In genomic region chr7:66929170-66929569, GRCh38 we compare ENCODE assay signal across 25 cellular contexts.
"Had no signal": no experiment of that assay in that cellular context is flagged by ENCODE, and none has a peak within 500 bp of the region (broad histone marks: within the 10 kb centered on the region; RNA-seq: fewer than 3 reads in every experiment).

No MANE protein-coding gene starts in this region.

- H3K9ac ChIP-seq: KMS-11 had no signal

- H3K27ac Mint-ChIP-seq: activated B cell treated with CpG ODN at 0.5 μM for 24 hours; activated CD4-positive, alpha-beta T cell treated with anti-CD3 and anti-CD28 coated beads, Interleukin-2, amount 10 ng/mL, durations not matched to agents 24 days and 14 days; activated CD8-positive, alpha-beta memory T cell treated with anti-CD3 and anti-CD28 coated beads, Interleukin-2, amount 10 ng/mL, durations not matched to agents 7 days and 5 days; activated naive CD4-positive, alpha-beta T cell treated with anti-CD3 and anti-CD28 coated beads, Interleukin-2, amount 50 U/mL, for 24 hours; activated T-helper 1 cell treated with anti-CD3 and anti-CD28 coated beads, Interleukin-12 subunit alpha, Interleukin-12 subunit beta, Interleukin-2, Interleukin-4 antibody, amounts not matched to agents 30 ng/mL and 10 ng/mL and 1 ng/mL, durations not matched to agents 14 hours and 24 hours and 36 hours; T-helper 1 cell treated with Interleukin-12 subunit alpha and Interleukin-12 subunit beta and Interleukin-4 antibody, amounts not matched to agents 30 μg/mL and 1 μg/mL, for 36 hours had no signal

- DNase-seq: activated B cell treated with CpG ODN at 0.5 μM for 24 hours; activated CD4-positive, alpha-beta T cell treated with anti-CD3 and anti-CD28 coated beads for 1 hour; activated CD4-positive, alpha-beta T cell treated with anti-CD3 and anti-CD28 coated beads, Interleukin-2, amount 10 ng/mL, durations not matched to agents 24 days and 14 days; activated CD4-positive, alpha-beta T cell treated with anti-CD3 and anti-CD28 coated beads, Interleukin-2, amount 50 U/mL, for 48 hours; activated CD8-positive, alpha-beta memory T cell treated with anti-CD3 and anti-CD28 coated beads, Interleukin-2, amount 10 ng/mL, durations not matched to agents 7 days and 5 days; activated effector memory CD4-positive, alpha-beta T cell treated with Interleukin-2 at 50 U/mL for 16 hours; activated naive CD4-positive, alpha-beta T cell; activated T-cell treated with anti-CD3 and anti-CD28 coated beads, Interleukin-2, amount 50 U/mL, for 24 hours; brain microvascular endothelial cell; NCI-H1105; NCI-H1436; NCI-H1694 treated with DMSO at 0.1 percent for 48 hours; NCI-H2081; NCI-H510A treated with DMSO at 0.1 percent for 48 hours; NCI-H69; Peyer's patch; Right ventricle myocardium superior; SJCRH30; T-helper 9 cell had no signal

- H3K4me2 ChIP-seq: KMS-11 had no signal

- H3K4me3 Mint-ChIP-seq: activated B cell treated with CpG ODN at 0.5 μM for 24 hours; activated CD4-positive, alpha-beta T cell treated with anti-CD3 and anti-CD28 coated beads, Interleukin-2, amount 10 ng/mL, durations not matched to agents 24 days and 14 days; activated CD8-positive, alpha-beta memory T cell treated with anti-CD3 and anti-CD28 coated beads, Interleukin-2, amount 10 ng/mL, durations not matched to agents 7 days and 5 days; activated naive CD4-positive, alpha-beta T cell treated with anti-CD3 and anti-CD28 coated beads, Interleukin-2, amount 50 U/mL, for 24 hours; activated T-cell treated with anti-CD3 and anti-CD28 coated beads, Interleukin-2, amount 50 U/mL, for 24 hours; activated T-helper 1 cell treated with anti-CD3 and anti-CD28 coated beads, Interleukin-12 subunit alpha, Interleukin-12 subunit beta, Interleukin-2, Interleukin-4 antibody, amounts not matched to agents 30 ng/mL and 10 ng/mL and 1 ng/mL, durations not matched to agents 14 hours and 24 hours and 36 hours; T-helper 1 cell treated with Interleukin-12 subunit alpha and Interleukin-12 subunit beta and Interleukin-4 antibody, amounts not matched to agents 30 μg/mL and 1 μg/mL, for 36 hours had no signal

- H3K9me3 ChIP-seq: Peyer's patch, SJCRH30 had no signal

- H3K27me3 ChIP-seq: brain microvascular endothelial cell, cardiac muscle cell, Peyer's patch, SJCRH30 had no signal

- H3K9me3 Mint-ChIP-seq: activated B cell treated with CpG ODN at 0.5 μM for 24 hours; activated CD4-positive, alpha-beta T cell treated with anti-CD3 and anti-CD28 coated beads, Interleukin-2, amount 10 ng/mL, durations not matched to agents 24 days and 14 days; activated naive CD4-positive, alpha-beta T cell treated with anti-CD3 and anti-CD28 coated beads, Interleukin-2, amount 50 U/mL, for 24 hours; activated T-cell treated with anti-CD3 and anti-CD28 coated beads, Interleukin-2, amount 50 U/mL, for 24 hours; activated T-helper 1 cell treated with anti-CD3 and anti-CD28 coated beads, Interleukin-12 subunit alpha, Interleukin-12 subunit beta, Interleukin-2, Interleukin-4 antibody, amounts not matched to agents 30 ng/mL and 10 ng/mL and 1 ng/mL, durations not matched to agents 14 hours and 24 hours and 36 hours; T-helper 1 cell treated with Interleukin-12 subunit alpha and Interleukin-12 subunit beta and Interleukin-4 antibody, amounts not matched to agents 30 μg/mL and 1 μg/mL, for 36 hours had no signal

- H3K27me3 Mint-ChIP-seq: activated B cell treated with CpG ODN at 0.5 μM for 24 hours; activated CD4-positive, alpha-beta T cell treated with anti-CD3 and anti-CD28 coated beads, Interleukin-2, amount 10 ng/mL, durations not matched to agents 24 days and 14 days; activated CD8-positive, alpha-beta memory T cell treated with anti-CD3 and anti-CD28 coated beads, Interleukin-2, amount 10 ng/mL, durations not matched to agents 7 days and 5 days; activated naive CD4-positive, alpha-beta T cell treated with anti-CD3 and anti-CD28 coated beads, Interleukin-2, amount 50 U/mL, for 24 hours; activated T-cell treated with anti-CD3 and anti-CD28 coated beads, Interleukin-2, amount 50 U/mL, for 24 hours had no signal

- H3K27ac ChIP-seq: brain microvascular endothelial cell, cardiac muscle cell, KMS-11, Peyer's patch, RWPE1, SJCRH30 had no signal

- ATAC-seq: activated CD8-positive, alpha-beta memory T cell treated with anti-CD3 and anti-CD28 coated beads, Interleukin-2, amount 10 ng/mL, durations not matched to agents 7 days and 5 days had no signal
